In the genomic region with DNA sequence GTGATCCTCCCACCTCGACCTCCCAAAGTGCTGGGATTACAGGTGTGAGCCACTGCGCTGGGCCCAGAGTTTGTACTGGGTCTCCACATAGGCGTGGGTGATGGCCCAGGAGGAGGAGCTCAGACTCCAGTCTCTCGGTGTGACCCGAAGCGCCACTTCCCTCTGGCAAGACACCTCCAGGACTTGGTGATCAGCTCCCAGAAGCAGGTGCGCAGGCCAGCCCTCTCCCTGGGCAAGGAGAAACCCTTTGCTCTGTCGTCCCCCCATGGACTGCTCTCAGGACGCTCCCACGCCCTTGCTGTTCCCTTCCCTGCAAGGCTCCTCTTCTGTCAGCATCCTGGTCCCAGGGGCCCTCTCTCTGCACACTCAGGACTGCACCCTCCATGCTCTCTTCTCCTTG, we compare ENCODE assay signal across 31 cellular contexts.
"Had no signal": no experiment of that assay in that cellular context is flagged by ENCODE, and none has a peak within 500 bp of the region (broad histone marks: within the 10 kb centered on the region; RNA-seq: fewer than 3 reads in every experiment).

No MANE protein-coding gene starts in this region.

- H3K36me3 ChIP-seq: ascending aorta, SJSA1 had no signal

- H3K27me3 Mint-ChIP-seq: activated B cell treated with CpG ODN at 0.5 μM for 24 hours; activated T-cell treated with anti-CD3 and anti-CD28 coated beads, Interleukin-2, amount 50 U/mL, for 24 hours had no signal

- FAIRE-seq: bronchial epithelial cell, RCC 7860, TTC549 had no signal

- ATAC-seq: activated CD8-positive, alpha-beta memory T cell treated with anti-CD3 and anti-CD28 coated beads, Interleukin-2, amount 10 ng/mL, durations not matched to agents 7 days and 5 days; activated naive CD8-positive, alpha-beta T cell treated with anti-CD3 and anti-CD28 coated beads, Interleukin-2, amount 50 U/mL, for 24 hours; body of pancreas; PC-3; SK-N-SH treated with all-trans-retinoic acid at 6 μM for 48 hours had no signal

- H3K9me3 ChIP-seq: ascending aorta, body of pancreas had no signal

- H3K27me3 ChIP-seq: ascending aorta, body of pancreas, SJSA1 had no signal

- DNase-seq: activated B cell treated with CpG ODN at 0.5 μM for 24 hours; activated CD4-positive, alpha-beta T cell treated with anti-CD3 and anti-CD28 coated beads for 1 hour; activated CD4-positive, alpha-beta T cell treated with anti-CD3 and anti-CD28 coated beads, Interleukin-2, amount 10 ng/mL, durations not matched to agents 24 days and 14 days; activated CD4-positive, alpha-beta T cell treated with anti-CD3 and anti-CD28 coated beads, Interleukin-2, amount 50 U/mL, for 48 hours; activated CD8-positive, alpha-beta memory T cell treated with anti-CD3 and anti-CD28 coated beads, Interleukin-2, amount 10 ng/mL, durations not matched to agents 7 days and 5 days; activated effector memory CD4-positive, alpha-beta T cell treated with Interleukin-2 at 50 U/mL for 16 hours; activated naive CD4-positive, alpha-beta T cell; activated naive CD8-positive, alpha-beta T cell treated with anti-CD3 and anti-CD28 coated beads, Interleukin-2, amount 50 U/mL, for 24 hours; activated T-cell treated with anti-CD3 and anti-CD28 coated beads, Interleukin-2, amount 50 U/mL, for 24 hours; amniotic stem cell; body of pancreas; central memory CD4-positive, alpha-beta T cell; NCI-H1048; NCI-H146; NCI-H187 treated with DMSO at 0.1 percent for 48 hours; NCI-H2081 treated with DMSO at 0.1 percent for 48 hours; NCI-H446; NCI-H524; PC-3; SHP77; SW 1271; T-helper 2 cell; T1000 had no signal

- H3K4me3 ChIP-seq: ascending aorta, body of pancreas, SJSA1 had no signal

- H3K9me3 Mint-ChIP-seq: activated B cell treated with CpG ODN at 0.5 μM for 24 hours; activated CD4-positive, alpha-beta T cell treated with anti-CD3 and anti-CD28 coated beads, Interleukin-2, amount 10 ng/mL, durations not matched to agents 24 days and 14 days; activated naive CD4-positive, alpha-beta T cell treated with anti-CD3 and anti-CD28 coated beads, Interleukin-2, amount 50 U/mL, for 72 hours; activated naive CD8-positive, alpha-beta T cell treated with anti-CD3 and anti-CD28 coated beads, Interleukin-2, amount 50 U/mL, for 24 hours; activated T-cell treated with anti-CD3 and anti-CD28 coated beads, Interleukin-2, amount 50 U/mL, for 24 hours; activated T-helper 1 cell treated with anti-CD3 and anti-CD28 coated beads, Interleukin-12 subunit alpha, Interleukin-12 subunit beta, Interleukin-2, Interleukin-4 antibody, amounts not matched to agents 30 ng/mL and 10 ng/mL and 1 ng/mL, durations not matched to agents 14 hours and 24 hours and 36 hours had no signal

- H3K27ac Mint-ChIP-seq: activated B cell treated with CpG ODN at 0.5 μM for 24 hours; activated CD4-positive, alpha-beta T cell treated with anti-CD3 and anti-CD28 coated beads, Interleukin-2, amount 10 ng/mL, durations not matched to agents 24 days and 14 days; activated CD8-positive, alpha-beta memory T cell treated with anti-CD3 and anti-CD28 coated beads, Interleukin-2, amount 10 ng/mL, durations not matched to agents 7 days and 5 days; activated naive CD4-positive, alpha-beta T cell treated with anti-CD3 and anti-CD28 coated beads, Interleukin-2, amount 50 U/mL, for 72 hours; activated naive CD8-positive, alpha-beta T cell treated with anti-CD3 and anti-CD28 coated beads, Interleukin-2, amount 50 U/mL, for 24 hours; activated T-cell treated with anti-CD3 and anti-CD28 coated beads, Interleukin-2, amount 50 U/mL, for 24 hours; activated T-helper 1 cell treated with anti-CD3 and anti-CD28 coated beads, Interleukin-12 subunit alpha, Interleukin-12 subunit beta, Interleukin-2, Interleukin-4 antibody, amounts not matched to agents 30 ng/mL and 10 ng/mL and 1 ng/mL, durations not matched to agents 14 hours and 24 hours and 36 hours had no signal

- H3K36me3 Mint-ChIP-seq: activated CD8-positive, alpha-beta memory T cell treated with anti-CD3 and anti-CD28 coated beads, Interleukin-2, amount 10 ng/mL, durations not matched to agents 7 days and 5 days; activated naive CD4-positive, alpha-beta T cell treated with anti-CD3 and anti-CD28 coated beads, Interleukin-2, amount 50 U/mL, for 72 hours had no signal

- H3K4me3 Mint-ChIP-seq: activated B cell treated with CpG ODN at 0.5 μM for 24 hours; activated CD4-positive, alpha-beta T cell treated with anti-CD3 and anti-CD28 coated beads, Interleukin-2, amount 10 ng/mL, durations not matched to agents 24 days and 14 days; activated CD8-positive, alpha-beta memory T cell treated with anti-CD3 and anti-CD28 coated beads, Interleukin-2, amount 10 ng/mL, durations not matched to agents 7 days and 5 days; activated naive CD8-positive, alpha-beta T cell treated with anti-CD3 and anti-CD28 coated beads, Interleukin-2, amount 50 U/mL, for 24 hours; activated T-cell treated with anti-CD3 and anti-CD28 coated beads, Interleukin-2, amount 50 U/mL, for 24 hours; activated T-helper 1 cell treated with anti-CD3 and anti-CD28 coated beads, Interleukin-12 subunit alpha, Interleukin-12 subunit beta, Interleukin-2, Interleukin-4 antibody, amounts not matched to agents 30 ng/mL and 10 ng/mL and 1 ng/mL, durations not matched to agents 14 hours and 24 hours and 36 hours had no signal

- H3K27ac ChIP-seq: ascending aorta, body of pancreas, SJSA1 had no signal
